In the genomic region with DNA sequence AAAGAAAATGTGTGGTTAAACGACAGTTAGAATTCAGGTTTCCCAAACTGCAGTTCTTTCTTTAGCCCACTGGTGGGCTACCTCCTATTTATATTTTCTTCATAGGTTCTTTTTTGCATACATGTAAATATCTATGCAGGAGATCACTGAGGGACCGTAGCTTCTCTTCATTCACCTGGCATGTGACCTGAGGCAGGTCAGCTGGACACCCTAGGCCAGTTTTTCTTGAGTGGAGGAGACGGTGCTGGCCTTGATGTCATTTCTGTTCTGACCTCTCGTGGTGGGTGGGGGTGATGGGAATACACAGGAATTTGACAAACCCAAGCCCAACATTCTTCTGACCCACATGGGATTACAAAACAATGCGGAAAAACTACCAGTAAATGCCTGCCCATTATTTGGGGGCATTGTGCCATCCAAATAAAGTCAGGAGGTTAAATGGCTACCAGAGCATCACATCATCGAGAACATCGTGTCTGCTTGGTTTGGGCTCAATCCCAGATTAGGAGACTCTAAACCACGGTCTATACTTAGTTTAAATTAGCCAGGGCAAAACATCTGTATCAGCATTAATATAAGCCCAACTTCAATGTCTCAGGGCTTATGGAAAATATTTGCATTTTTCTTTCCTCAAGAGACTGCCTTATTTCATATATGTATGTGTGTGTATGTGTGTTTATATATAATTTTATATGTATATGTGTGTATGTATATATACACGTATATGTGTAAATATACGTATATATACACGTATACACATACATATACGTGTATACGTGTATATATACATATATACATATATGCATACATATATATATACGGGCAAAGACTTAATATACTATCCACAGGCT, we compare ENCODE assay signal across 13 cellular contexts. TPM values are rescaled to one million over a fixed set of nuclear protein-coding genes. Genes with fewer than 3 reads are reported as not detected.
DNase-seq lines count a peak whose midpoint lies in the region; ATAC-seq and TF ChIP-seq lines count a peak whose summit lies in the region.
"Had no signal": no experiment of that assay in that cellular context is flagged by ENCODE, and none has a peak within 500 bp of the region (broad histone marks: within the 10 kb centered on the region; RNA-seq: fewer than 3 reads in every experiment).

No MANE protein-coding gene starts in this region.

- peak overlapping the region; percentile 41 for H2BK15ac ChIP-seq in mesendoderm (replicated peaks; ENCODE audit: low read depth)

- H3K4me3 ChIP-seq in ACC112 (ENCODE audit: low read depth, low read length) (0 out of 2 replicates have a peak overlapping the region, but pooled peaks have one; percentile 1), brain microvascular endothelial cell (ENCODE audit: low read depth, low read length) (no peak overlapping the region), mesendoderm (ENCODE audit: low read length) (no peak overlapping the region)

- no peak overlapping the region for H3K23ac ChIP-seq in mesendoderm (ENCODE audit: low read length)

- peak; percentile 36 for TF ChIP-seq CTCF in brain microvascular endothelial cell (IDR thresholded peaks at IDR 0.05; ENCODE audit: low read depth, low read length, missing control alignments)

- H3K56ac ChIP-seq in mesendoderm (ENCODE audit: low read length): no peak overlapping the region

- H3K27ac ChIP-seq in ACC112 (ENCODE audit: low read depth, low read length) (peak overlapping the region; percentile 89), brain microvascular endothelial cell (peak overlapping the region; percentile 95), mesendoderm (ENCODE audit: low read depth, low read length) (no peak overlapping the region)

- no peak overlapping the region for H3K9ac ChIP-seq in mesendoderm (ENCODE audit: low read length)

- peaks cover 29% of the 10 kb centered on the region for H3K4me1 Mint-ChIP-seq in activated T-cell treated with anti-CD3 and anti-CD28 coated beads, Interleukin-2, amount 50 U/mL, for 72 hours (ENCODE audit: low read depth)

- H2AK5ac ChIP-seq in mesendoderm (ENCODE audit: low read length): no peak overlapping the region

- no peaks in the 10 kb centered on the region for H3K79me1 ChIP-seq in mesendoderm (ENCODE audit: low read length)

- no peak overlapping the region for H3K27ac Mint-ChIP-seq in activated T-cell treated with anti-CD3 and anti-CD28 coated beads, Interleukin-2, amount 50 U/mL, for 72 hours

- H3K4me3 Mint-ChIP-seq in activated T-cell treated with anti-CD3 and anti-CD28 coated beads, Interleukin-2, amount 50 U/mL, for 72 hours: no peak overlapping the region

- DNase-seq in HT1080 (ENCODE audit: low read depth) (peak; percentile 15), brain microvascular endothelial cell (no peak), mesendoderm (peak; percentile 79), hepatic stellate cell (ENCODE audit: low spot score) (no peak), T-helper 9 cell (no peak), NCI-H1417 treated with DMSO at 0.1 percent for 48 hours (lab: John Stamatoyannopoulos, UW) (no peak)
- DNase-seq in activated T-cell treated with anti-CD3 and anti-CD28 coated beads, Interleukin-2, amount 50 U/mL, for 72 hours: no peak
- DNase-seq: GF-D8, NCI-H187, nucleus accumbens had no signal

- no CpG with 5 or more reads among the region's 14 CpGs for WGBS in mesendoderm (ENCODE audit: extremely low coverage, insufficient coverage, low lambda C conversion rate)

- no peak overlapping the region for H4K8ac ChIP-seq in mesendoderm (ENCODE audit: low read depth, low read length)

- peak overlapping the region; percentile 20 for H2AFZ ChIP-seq in ACC112 (ENCODE audit: low read length, unreplicated experiment)

- H2BK120ac ChIP-seq in mesendoderm (ENCODE audit: low read depth, low read length): peak overlapping the region; percentile 68

- H3K36me3 ChIP-seq in ACC112 (ENCODE audit: insufficient read depth, low read length) (no peaks in the 10 kb centered on the region), brain microvascular endothelial cell (replicated peaks) (no peaks in the 10 kb centered on the region), mesendoderm (ENCODE audit: control insufficient read depth, insufficient read depth, low read length) (no peaks in the 10 kb centered on the region)

- in situ Hi-C loops in brain microvascular endothelial cell (cut with HindIII; ENCODE audit: low pct_ligation_motif_present, low sequenced_read_pairs): loop anchor here (25.0 kb wide), 1 partner anchor 345 kb away; no protein-coding TSS in a partner anchor

- H3K27me3 Mint-ChIP-seq in activated T-cell treated with anti-CD3 and anti-CD28 coated beads, Interleukin-2, amount 50 U/mL, for 72 hours (ENCODE audit: low read depth): no peaks in the 10 kb centered on the region

- no peak for ATAC-seq in activated T-cell treated with anti-CD3 and anti-CD28 coated beads, Interleukin-2, amount 50 U/mL, for 72 hours (replicated peaks in 1 of 2)
- ATAC-seq: activated CD4-positive, CD25-positive, alpha-beta regulatory T cell treated with anti-CD3 and anti-CD28 coated beads, Interleukin-2, amount 50 U/mL, for 24 hours; HCT116 had no signal

- H3K27me3 ChIP-seq in ACC112 (ENCODE audit: insufficient read depth, low read length) (no peaks in the 10 kb centered on the region), brain microvascular endothelial cell (replicated peaks) (no peaks in the 10 kb centered on the region), mesendoderm (ENCODE audit: insufficient read depth, low read length, poor library complexity) (no peaks in the 10 kb centered on the region)

- H3K4me1 ChIP-seq in ACC112 (ENCODE audit: control insufficient read depth, insufficient read depth, low read length, unreplicated experiment) (peaks cover 83% of the 10 kb centered on the region), mesendoderm (ENCODE audit: control insufficient read depth, low read depth, low read length) (no peaks in the 10 kb centered on the region)

- no peaks in the 10 kb centered on the region for H3K79me2 ChIP-seq in ACC112 (ENCODE audit: control insufficient read depth, insufficient read depth, low read length, unreplicated experiment)
- H3K79me2 ChIP-seq in mesendoderm (ENCODE audit: control insufficient read depth, insufficient read depth, low read length): no peaks in the 10 kb centered on the region

- H4K5ac ChIP-seq in mesendoderm (ENCODE audit: low read length): no peak overlapping the region

- H3K4ac ChIP-seq in mesendoderm (ENCODE audit: low read depth, low read length): peak overlapping the region; percentile 64

- H3K36me3 Mint-ChIP-seq in activated T-cell treated with anti-CD3 and anti-CD28 coated beads, Interleukin-2, amount 50 U/mL, for 72 hours (ENCODE audit: insufficient read depth in 2 of 2): no peaks in the 10 kb centered on the region

- H3K4me2 ChIP-seq in mesendoderm (ENCODE audit: low read length): no peak overlapping the region

- no peaks in the 10 kb centered on the region for H3K9me3 Mint-ChIP-seq in activated T-cell treated with anti-CD3 and anti-CD28 coated beads, Interleukin-2, amount 50 U/mL, for 72 hours

- H2BK5ac ChIP-seq in mesendoderm (ENCODE audit: low read length): peak overlapping the region; percentile 48

- peak overlapping the region; percentile 94 for H3K18ac ChIP-seq in mesendoderm (ENCODE audit: low read length)

RNA-seq across cellular contexts. Expression of a gene that starts 7.4 kb away (rescaled TPM):
- total RNA-seq in HT1080 (2014; rRNA removed; shearing (Covaris generic)): 47.8 and 69.6 TPM in 2 replicates
- polyA plus RNA-seq in HT1080 (2015; cell fraction: cytosol; rRNA removed): 68.2 and 68.8 TPM in 2 replicates
- 90.5 and 110 TPM in 2 replicates for polyA plus RNA-seq in HT1080 (2015; cell fraction: nucleus; rRNA removed)
- polyA plus RNA-seq in mesendoderm (2013, experiment 1 of 2): 26.4 TPM
- polyA plus RNA-seq in mesendoderm (2013, experiment 2 of 2): 26.7 TPM
- 100 to 1,000 TPM; 238 to 283 TPM for total RNA-seq in activated T-cell treated with anti-CD3 and anti-CD28 coated beads, Interleukin-2, amount 50 U/mL, for 72 hours

Comparison
In these comparisons a context has a peak if more than half of its experiments do, and no peak if none do; other contexts are left out.
1. DNase-seq: peak in HT1080 (single experiment) and mesendoderm (single experiment); none in brain microvascular endothelial cell (single experiment), hepatic stellate cell (single experiment), T-helper 9 cell (single experiment), NCI-H1417 treated with DMSO at 0.1 percent for 48 hours (single experiment) and activated T-cell treated with anti-CD3 and anti-CD28 coated beads, Interleukin-2, amount 50 U/mL, for 72 hours (0 of 2).